8 cellular contexts compared by ENCODE assay signal in genomic region chr22:24953294-24954113, GRCh38. TPM values are rescaled to one million over a fixed set of nuclear protein-coding genes. Genes with fewer than 3 reads are reported as not detected.
DNase-seq lines count a peak whose midpoint lies in the region; ATAC-seq and TF ChIP-seq lines count a peak whose summit lies in the region.

No MANE protein-coding gene starts in this region.

- DNase-seq in Right ventricle myocardium superior (peak; percentile 69), Right ventricle myocardium inferior (ENCODE audit: missing footprints) (no peak), coronary artery (ENCODE audit: low spot score) (no peak), mesendoderm (no peak), uterus (peak in 1 of 2 donors; percentile 27), DMS153 treated with DMSO at 0.1 percent for 48 hours (lab: John Stamatoyannopoulos, UW; ENCODE audit: unreplicated experiment) (no peak), activated gamma-delta T cell treated with Interleukin-2 at 50 U/mL for 16 hours (no peak)

- TF ChIP-seq CTCF in coronary artery (IDR thresholded peaks at IDR 0.05): no peak
- TF ChIP-seq CTCF in uterus (IDR thresholded peaks at IDR 0.05): no peak

- no CpG with 5 or more reads among the region's 53 CpGs for WGBS in mesendoderm (ENCODE audit: extremely low coverage, insufficient coverage, low lambda C conversion rate)

- H3K27ac ChIP-seq in coronary artery: peak overlapping the region; percentile 73 to 81
- peak overlapping the region; percentile 39 for H3K27ac ChIP-seq in mesendoderm (ENCODE audit: low read depth, low read length)
- peak overlapping the region; percentile 57 to 63 for H3K27ac ChIP-seq in uterus

- ATAC-seq in Right ventricle myocardium superior (ENCODE audit: poor library complexity): peak; percentile 6
- no peak for ATAC-seq in Right ventricle myocardium inferior
- no peak for ATAC-seq in GM21786 (IDR thresholded peaks at IDR 0.05; ENCODE audit: unreplicated experiment)

- H3K9ac ChIP-seq in mesendoderm (ENCODE audit: low read length): peak overlapping the region; percentile 63

- H3K79me1 ChIP-seq in mesendoderm (ENCODE audit: low read length): peaks cover 14% of the 10 kb centered on the region

- H3K4ac ChIP-seq in mesendoderm (ENCODE audit: low read depth, low read length): peak overlapping the region; percentile 38

- no peak overlapping the region for H2BK120ac ChIP-seq in mesendoderm (ENCODE audit: low read depth, low read length)

- H3K9me3 ChIP-seq in uterus: no peaks in the 10 kb centered on the region

- no peaks in the 10 kb centered on the region for H3K36me3 ChIP-seq in mesendoderm (ENCODE audit: control insufficient read depth, insufficient read depth, low read length)
- H3K36me3 ChIP-seq in uterus: no peaks in the 10 kb centered on the region

- peak overlapping the region; percentile 85 for H3K23ac ChIP-seq in mesendoderm (ENCODE audit: low read length)

- TF ChIP-seq POLR2A in uterus (IDR thresholded peaks at IDR 0.05): no peak

- H3K79me2 ChIP-seq in mesendoderm (ENCODE audit: control insufficient read depth, insufficient read depth, low read length): peaks cover 19% of the 10 kb centered on the region

- peak overlapping the region; percentile 6 for H3K4me2 ChIP-seq in mesendoderm (ENCODE audit: low read length)

- H2BK5ac ChIP-seq in mesendoderm (ENCODE audit: low read length): no peak overlapping the region

- H2BK15ac ChIP-seq in mesendoderm (replicated peaks; ENCODE audit: low read depth): no peak overlapping the region

- H3K56ac ChIP-seq in mesendoderm (ENCODE audit: low read length): peak overlapping the region; percentile 75

- intact Hi-C loops in Right ventricle myocardium superior (cut with DNase I) (loop anchor here (5.0 kb wide), 1 partner anchor 74 kb away; no protein-coding TSS in a partner anchor), Right ventricle myocardium inferior (cut with DNase I) (loop anchor here (1.0 to 5.0 kb wide), 2 partner anchors 34 to 75 kb away; no protein-coding TSS in a partner anchor), uterus (cut with DNase I; ENCODE audit: low total_unique reads) (no loop called here)

- no peak overlapping the region for H2AK5ac ChIP-seq in mesendoderm (ENCODE audit: low read length)

- no peak overlapping the region for H4K5ac ChIP-seq in mesendoderm (ENCODE audit: low read length)

- H3K4me3 ChIP-seq in coronary artery (peak overlapping the region; percentile 82), mesendoderm (ENCODE audit: low read length) (peak overlapping the region; percentile 9), uterus (peak overlapping the region; percentile 47 to 64)

- peaks cover 10% of the 10 kb centered on the region for H3K4me1 ChIP-seq in mesendoderm (ENCODE audit: control insufficient read depth, low read depth, low read length)
- no peaks in the 10 kb centered on the region for H3K4me1 ChIP-seq in uterus

- H3K27me3 ChIP-seq in mesendoderm (ENCODE audit: insufficient read depth, low read length, poor library complexity) (no peaks in the 10 kb centered on the region), uterus (no peaks in the 10 kb centered on the region)

- H3K18ac ChIP-seq in mesendoderm (ENCODE audit: low read length): peak overlapping the region; percentile 72

- H4K8ac ChIP-seq in mesendoderm (ENCODE audit: low read depth, low read length): no peak overlapping the region

RNA-seq across cellular contexts. Expression of gene KIAA1671, which starts 1.0 kb away (rescaled TPM):
- total RNA-seq in Right ventricle myocardium superior: 12.6 TPM
- 12.8 TPM for total RNA-seq in Right ventricle myocardium inferior
- polyA plus RNA-seq in mesendoderm (2013, experiment 1 of 2): 11.9 TPM
- 12.3 TPM for polyA plus RNA-seq in mesendoderm (2013, experiment 2 of 2)
- total RNA-seq in uterus: 10 to 100 TPM in 2 of 4 donors, 1 to 10 TPM in 2; 7.6 to 26.1 (median 16.7) TPM

RNA-seq across cellular contexts. Expression of gene LHFPL7, which starts 7.0 kb away (rescaled TPM):
- total RNA-seq in Right ventricle myocardium superior (not detected), Right ventricle myocardium inferior (not detected), uterus (1 to 10 TPM in 1 of 4 donors, not detected in 3; 1.0 TPM)
- polyA plus RNA-seq in mesendoderm (2013, experiment 1 of 2): not detected
- not detected for polyA plus RNA-seq in mesendoderm (2013, experiment 2 of 2)

Comparison
In these comparisons a context has a peak if more than half of its experiments do, and no peak if none do; other contexts are left out.
1. H3K4me3 ChIP-seq: peak in every context shown above with its lines; median percentile 82 in coronary artery; 56 in uterus; 9 in mesendoderm.